In genomic region chr3:17738219-17738618, GRCh38 we compare ENCODE assay signal across 26 cellular contexts.
"Had no signal": no experiment of that assay in that cellular context is flagged by ENCODE, and none has a peak within 500 bp of the region (broad histone marks: within the 10 kb centered on the region; RNA-seq: fewer than 3 reads in every experiment).

No MANE protein-coding gene starts in this region.

- H3K27ac Mint-ChIP-seq: activated naive CD8-positive, alpha-beta T cell treated with anti-CD3 and anti-CD28 coated beads, Interleukin-2, amount 50 U/mL, for 24 hours; endodermal cell had no signal

- H3K9me3 Mint-ChIP-seq: activated naive CD8-positive, alpha-beta T cell treated with anti-CD3 and anti-CD28 coated beads, Interleukin-2, amount 50 U/mL, for 24 hours; endodermal cell; stimulated activated effector memory CD8-positive, alpha-beta T cell treated with anti-CD3 and anti-CD28 coated beads, Interleukin-12 subunit alpha, Interleukin-12 subunit beta, amount 100 ng/mL, for 72 hours had no signal

- ATAC-seq: activated naive CD8-positive, alpha-beta T cell treated with anti-CD3 and anti-CD28 coated beads, Interleukin-2, amount 50 U/mL, for 24 hours; body of pancreas; gastrocnemius medialis; left ventricle myocardium superior; pancreas; psoas muscle; stimulated activated effector memory CD8-positive, alpha-beta T cell treated with anti-CD3 and anti-CD28 coated beads, Interleukin-12 subunit alpha, Interleukin-12 subunit beta, amount 100 ng/mL, for 72 hours had no signal

- H3K9me3 ChIP-seq: body of pancreas, esophagus squamous epithelium, gastrocnemius medialis, pancreas, psoas muscle, right atrium auricular region, transverse colon, uterus had no signal

- H3K36me3 ChIP-seq: cardiac muscle cell, esophagus squamous epithelium, gastrocnemius medialis, pancreas, right atrium auricular region, transverse colon, uterus had no signal

- H3K4me3 Mint-ChIP-seq: activated naive CD8-positive, alpha-beta T cell treated with anti-CD3 and anti-CD28 coated beads, Interleukin-2, amount 50 U/mL, for 24 hours; endodermal cell; stimulated activated effector memory CD8-positive, alpha-beta T cell treated with anti-CD3 and anti-CD28 coated beads, Interleukin-12 subunit alpha, Interleukin-12 subunit beta, amount 100 ng/mL, for 72 hours had no signal

- FAIRE-seq: islet of Langerhans, pancreas, TTC549 had no signal

- H3K4me3 ChIP-seq: body of pancreas, cardiac muscle cell, esophagus squamous epithelium, gastrocnemius medialis, pancreas, psoas muscle, right atrium auricular region, transverse colon, uterus had no signal

- H3K27ac ChIP-seq: cardiac muscle cell, gastrocnemius medialis, pancreas, psoas muscle, right atrium auricular region, uterus, WERI-Rb-1 had no signal

- H3K27me3 Mint-ChIP-seq: activated naive CD8-positive, alpha-beta T cell treated with anti-CD3 and anti-CD28 coated beads, Interleukin-2, amount 50 U/mL, for 24 hours had no signal

- H3K27me3 ChIP-seq: body of pancreas, cardiac muscle cell, esophagus squamous epithelium, gastrocnemius medialis, pancreas, right atrium auricular region, transverse colon, uterus had no signal

- DNase-seq: activated CD4-positive, alpha-beta T cell treated with anti-CD3 and anti-CD28 coated beads, Interleukin-2, amount 50 U/mL, for 4 hours; activated CD8-positive, alpha-beta memory T cell treated with anti-CD3 and anti-CD28 coated beads, Interleukin-2, amount 50 U/mL, for 48 hours; activated effector memory CD4-positive, alpha-beta T cell treated with Interleukin-2 at 50 U/mL for 16 hours; activated naive CD4-positive, alpha-beta T cell treated with anti-CD3 and anti-CD28 coated beads, Interleukin-2, amount 50 U/mL, for 16 hours; activated naive CD8-positive, alpha-beta T cell treated with anti-CD3 and anti-CD28 coated beads, Interleukin-2, amount 50 U/mL, for 24 hours; activated T-cell treated with anti-CD3 and anti-CD28 coated beads, Interleukin-2, amount 50 U/mL, for 48 hours; body of pancreas; cortex of kidney; endodermal cell; esophagus squamous epithelium; gastrocnemius medialis; head of caudate nucleus; hypothalamus; left ventricle myocardium superior; nephron progenitor cell; pancreas; psoas muscle; stimulated activated CD4-positive, alpha-beta T cell treated with anti-CD3 and anti-CD28 coated beads, Interleukin-1b, Interleukin-23, amount 100 ng/mL, for 48 hours; transverse colon; uterus; WERI-Rb-1 had no signal
